Comparison of ENCODE assay signal across 1 cellular context in genomic region chr17:57084802-57085447, GRCh38.
TF ChIP-seq lines count a peak whose summit lies in the region.

Gene AKAP1 (plus strand): TSS chr17:57085246. CDS start chr17:57105465, 20,219 bp downstream.

TF ChIP-seq in K562, 482 proteins besides CTCF, POLR2A, EP300 and RAD21 (continued from another document and continues in another):
- TF ChIP-seq RREB1 (CRISPR knock-in tag; IDR thresholded peaks at IDR 0.05) (peak; percentile 82; the same call in 1 of the 2 replicates), POLR2H (tag; IDR thresholded peaks at IDR 0.05; ENCODE audit: low read depth) (peak; percentile 82), TCF7L2 (IDR thresholded peaks at IDR 0.05; ENCODE audit: low read depth, low read length) (0 out of 2 replicates have a peak, but pooled peaks have one; percentile 33), ZNF766 (CRISPR knock-in tag; conservative IDR thresholded peaks at IDR 0.05) (peak; percentile 60; the same call in 1 of the 2 replicates), POLR2B (IDR thresholded peaks at IDR 0.05; ENCODE audit: low read depth, partially characterized antibody) (peak; percentile 91), ELF4 (CRISPR knock-in tag; IDR thresholded peaks at IDR 0.05) (0 out of 2 replicates have a peak, but pooled peaks have one; percentile 39), NONO (IDR thresholded peaks at IDR 0.05; ENCODE audit: low read depth in 2 of 2, low read length in 1 of 2) (peak; percentile 57 to 71; a peak in 2 of 4 replicates), FOXK2 (conservative IDR thresholded peaks at IDR 0.05 in 1 of 2, IDR thresholded peaks at IDR 0.05 in 1 of 2; ENCODE audit: low read depth in 2 of 2) (0 out of 4 replicates have a peak, but pooled peaks of 1 of the 2 experiments have one; percentile 6), CREB1 (IDR thresholded peaks at IDR 0.05) (peak; percentile 84), CREB1 (CRISPR knock-in tag; IDR thresholded peaks at IDR 0.05) (peak; percentile 69; the same call in 1 of the 2 replicates), OTX1 (CRISPR knock-in tag; IDR thresholded peaks at IDR 0.05) (peak; percentile 49; the same call in 1 of the 2 replicates), NR1H2 (CRISPR knock-in tag; IDR thresholded peaks at IDR 0.05) (no peak), JUN (IDR thresholded peaks at IDR 0.05; ENCODE audit: borderline replicate concordance, low read depth, low read length) (no peak), JUN (CRISPR knock-in tag; IDR thresholded peaks at IDR 0.05; ENCODE audit: borderline replicate concordance) (0 out of 2 replicates have a peak, but pooled peaks have one; percentile 17), U2AF1 (optimal IDR thresholded peaks at IDR 0.05; ENCODE audit: low read depth, low read length) (peak; percentile 10), EHMT2 (IDR thresholded peaks at IDR 0.05) (no peak), GATAD2B (IDR thresholded peaks at IDR 0.05; ENCODE audit: borderline replicate concordance) (peak; percentile 83), BCL6 (CRISPR knock-in tag; IDR thresholded peaks at IDR 0.05) (no peak), ZNF639 (CRISPR knock-in tag; conservative IDR thresholded peaks at IDR 0.05 in 1 of 2, IDR thresholded peaks at IDR 0.05 in 1 of 2) (peak in 1 of 2 experiments; percentile 95; a peak in 2 of 4 replicates), ZNF407 (IDR thresholded peaks at IDR 0.05; ENCODE audit: low read depth) (no peak), CREBBP (IDR thresholded peaks at IDR 0.05; ENCODE audit: low read depth, low read length) (no peak), NEUROD1 (IDR thresholded peaks at IDR 0.05; ENCODE audit: borderline replicate concordance, low read depth, low read length, partially characterized antibody) (peak; percentile 52), PCBP2 (IDR thresholded peaks at IDR 0.05; ENCODE audit: low read depth, low read length, poor library complexity, severe bottlenecking) (no peak), CHD2 (IDR thresholded peaks at IDR 0.05; ENCODE audit: low read depth, low read length) (peak; percentile 99), NFRKB (IDR thresholded peaks at IDR 0.05; ENCODE audit: low read depth) (no peak), SIN3A (IDR thresholded peaks at IDR 0.05; ENCODE audit: borderline replicate concordance in 2 of 2, control insufficient read depth in 1 of 2, low read depth in 2 of 2, low read length in 2 of 2) (peak; percentile 75 to 82; a peak in 2 of 4 replicates), ZNF175 (CRISPR knock-in tag; IDR thresholded peaks at IDR 0.05; ENCODE audit: low read depth) (0 out of 2 replicates have a peak, but pooled peaks have one; percentile 35)
- TF ChIP-seq, protein P1, sequence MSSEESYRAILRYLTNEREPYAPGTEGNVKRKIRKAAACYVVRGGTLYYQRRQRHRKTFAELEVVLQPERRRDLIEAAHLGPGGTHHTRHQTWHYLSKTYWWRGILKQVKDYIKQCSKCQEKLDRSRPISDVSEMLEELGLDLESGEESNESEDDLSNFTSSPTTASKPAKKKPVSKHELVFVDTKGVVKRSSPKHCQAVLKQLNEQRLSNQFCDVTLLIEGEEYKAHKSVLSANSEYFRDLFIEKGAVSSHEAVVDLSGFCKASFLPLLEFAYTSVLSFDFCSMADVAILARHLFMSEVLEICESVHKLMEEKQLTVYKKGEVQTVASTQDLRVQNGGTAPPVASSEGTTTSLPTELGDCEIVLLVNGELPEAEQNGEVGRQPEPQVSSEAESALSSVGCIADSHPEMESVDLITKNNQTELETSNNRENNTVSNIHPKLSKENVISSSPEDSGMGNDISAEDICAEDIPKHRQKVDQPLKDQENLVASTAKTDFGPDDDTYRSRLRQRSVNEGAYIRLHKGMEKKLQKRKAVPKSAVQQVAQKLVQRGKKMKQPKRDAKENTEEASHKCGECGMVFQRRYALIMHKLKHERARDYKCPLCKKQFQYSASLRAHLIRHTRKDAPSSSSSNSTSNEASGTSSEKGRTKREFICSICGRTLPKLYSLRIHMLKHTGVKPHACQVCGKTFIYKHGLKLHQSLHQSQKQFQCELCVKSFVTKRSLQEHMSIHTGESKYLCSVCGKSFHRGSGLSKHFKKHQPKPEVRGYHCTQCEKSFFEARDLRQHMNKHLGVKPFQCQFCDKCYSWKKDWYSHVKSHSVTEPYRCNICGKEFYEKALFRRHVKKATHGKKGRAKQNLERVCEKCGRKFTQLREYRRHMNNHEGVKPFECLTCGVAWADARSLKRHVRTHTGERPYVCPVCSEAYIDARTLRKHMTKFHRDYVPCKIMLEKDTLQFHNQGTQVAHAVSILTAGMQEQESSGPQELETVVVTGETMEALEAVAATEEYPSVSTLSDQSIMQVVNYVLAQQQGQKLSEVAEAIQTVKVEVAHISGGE (CRISPR knock-in tag; IDR thresholded peaks at IDR 0.05): peak in 2 of 3 experiments; percentile 34 to 70; a peak in 3 of 6 replicates
- TF ChIP-seq, protein P2, sequence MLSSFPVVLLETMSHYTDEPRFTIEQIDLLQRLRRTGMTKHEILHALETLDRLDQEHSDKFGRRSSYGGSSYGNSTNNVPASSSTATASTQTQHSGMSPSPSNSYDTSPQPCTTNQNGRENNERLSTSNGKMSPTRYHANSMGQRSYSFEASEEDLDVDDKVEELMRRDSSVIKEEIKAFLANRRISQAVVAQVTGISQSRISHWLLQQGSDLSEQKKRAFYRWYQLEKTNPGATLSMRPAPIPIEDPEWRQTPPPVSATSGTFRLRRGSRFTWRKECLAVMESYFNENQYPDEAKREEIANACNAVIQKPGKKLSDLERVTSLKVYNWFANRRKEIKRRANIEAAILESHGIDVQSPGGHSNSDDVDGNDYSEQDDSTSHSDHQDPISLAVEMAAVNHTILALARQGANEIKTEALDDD (IDR thresholded peaks at IDR 0.05): peak; percentile 58; the same call in 1 of the 2 replicates
- TF ChIP-seq, protein P3, sequence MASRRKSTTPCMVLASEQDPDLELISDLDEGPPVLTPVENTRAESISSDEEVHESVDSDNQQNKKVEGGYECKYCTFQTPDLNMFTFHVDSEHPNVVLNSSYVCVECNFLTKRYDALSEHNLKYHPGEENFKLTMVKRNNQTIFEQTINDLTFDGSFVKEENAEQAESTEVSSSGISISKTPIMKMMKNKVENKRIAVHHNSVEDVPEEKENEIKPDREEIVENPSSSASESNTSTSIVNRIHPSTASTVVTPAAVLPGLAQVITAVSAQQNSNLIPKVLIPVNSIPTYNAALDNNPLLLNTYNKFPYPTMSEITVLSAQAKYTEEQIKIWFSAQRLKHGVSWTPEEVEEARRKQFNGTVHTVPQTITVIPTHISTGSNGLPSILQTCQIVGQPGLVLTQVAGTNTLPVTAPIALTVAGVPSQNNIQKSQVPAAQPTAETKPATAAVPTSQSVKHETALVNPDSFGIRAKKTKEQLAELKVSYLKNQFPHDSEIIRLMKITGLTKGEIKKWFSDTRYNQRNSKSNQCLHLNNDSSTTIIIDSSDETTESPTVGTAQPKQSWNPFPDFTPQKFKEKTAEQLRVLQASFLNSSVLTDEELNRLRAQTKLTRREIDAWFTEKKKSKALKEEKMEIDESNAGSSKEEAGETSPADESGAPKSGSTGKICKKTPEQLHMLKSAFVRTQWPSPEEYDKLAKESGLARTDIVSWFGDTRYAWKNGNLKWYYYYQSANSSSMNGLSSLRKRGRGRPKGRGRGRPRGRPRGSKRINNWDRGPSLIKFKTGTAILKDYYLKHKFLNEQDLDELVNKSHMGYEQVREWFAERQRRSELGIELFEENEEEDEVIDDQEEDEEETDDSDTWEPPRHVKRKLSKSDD (conservative IDR thresholded peaks at IDR 0.05; ENCODE audit: low read length): peak; percentile 91
